ENCODE assay signal across 1 cellular context in the genomic region with DNA sequence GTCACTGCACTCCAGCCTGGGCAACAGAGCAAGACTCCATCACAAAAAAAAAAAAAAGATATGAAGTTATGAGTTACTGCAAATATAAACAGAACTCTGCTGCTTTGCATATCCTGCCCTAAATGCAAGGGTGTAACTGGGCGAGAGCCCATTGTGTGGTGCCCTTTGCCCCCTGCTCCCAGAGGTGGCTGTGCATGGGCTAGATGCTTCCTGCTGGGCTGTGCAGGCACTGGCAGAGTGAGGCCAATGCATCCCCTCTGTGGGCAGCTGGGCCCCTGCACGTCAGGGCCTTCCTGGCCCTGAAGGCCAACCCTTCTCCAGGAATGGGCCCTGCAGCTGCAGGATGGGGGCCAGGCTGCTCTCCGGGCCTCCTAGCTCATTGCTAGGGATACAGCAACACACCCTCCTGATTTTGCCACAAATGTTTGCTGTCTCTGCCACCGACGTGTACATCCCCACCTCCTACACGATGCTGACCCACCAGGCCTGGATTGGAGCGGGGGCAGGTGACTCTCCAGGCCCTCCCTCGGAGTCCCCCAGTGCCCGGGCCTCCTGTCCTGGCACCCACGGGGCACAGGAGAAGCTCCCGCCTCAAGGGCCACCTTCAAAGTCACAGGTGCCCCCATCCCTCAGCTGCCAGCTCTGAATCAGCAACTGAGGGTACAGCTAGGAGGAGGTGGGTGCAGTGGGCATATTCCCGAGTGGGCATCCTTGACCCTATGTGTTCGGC.
TF ChIP-seq lines count a peak whose summit lies in the region.

No MANE protein-coding gene starts in this region.

TF ChIP-seq in HepG2, 621 proteins besides CTCF, POLR2A, EP300 and RAD21:
- TF ChIP-seq PHF21A (CRISPR knock-in tag; IDR thresholded peaks at IDR 0.05), result no peak
- TF ChIP-seq FOXO1 (CRISPR knock-in tag; IDR thresholded peaks at IDR 0.05), result no peak
- TF ChIP-seq HNRNPL (IDR thresholded peaks at IDR 0.05; ENCODE audit: low read depth, low read length), result peak; percentile 63; the same call in 1 of the 2 replicates
- TF ChIP-seq ZNF768 (CRISPR knock-in tag; IDR thresholded peaks at IDR 0.05), result peak; percentile 52; the same call in 1 of the 2 replicates
- TF ChIP-seq, protein P1, sequence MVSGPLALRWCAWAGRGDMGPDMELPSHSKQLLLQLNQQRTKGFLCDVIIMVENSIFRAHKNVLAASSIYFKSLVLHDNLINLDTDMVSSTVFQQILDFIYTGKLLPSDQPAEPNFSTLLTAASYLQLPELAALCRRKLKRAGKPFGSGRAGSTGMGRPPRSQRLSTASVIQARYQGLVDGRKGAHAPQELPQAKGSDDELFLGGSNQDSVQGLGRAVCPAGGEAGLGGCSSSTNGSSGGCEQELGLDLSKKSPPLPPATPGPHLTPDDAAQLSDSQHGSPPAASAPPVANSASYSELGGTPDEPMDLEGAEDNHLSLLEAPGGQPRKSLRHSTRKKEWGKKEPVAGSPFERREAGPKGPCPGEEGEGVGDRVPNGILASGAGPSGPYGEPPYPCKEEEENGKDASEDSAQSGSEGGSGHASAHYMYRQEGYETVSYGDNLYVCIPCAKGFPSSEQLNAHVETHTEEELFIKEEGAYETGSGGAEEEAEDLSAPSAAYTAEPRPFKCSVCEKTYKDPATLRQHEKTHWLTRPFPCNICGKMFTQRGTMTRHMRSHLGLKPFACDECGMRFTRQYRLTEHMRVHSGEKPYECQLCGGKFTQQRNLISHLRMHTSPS (CRISPR knock-in tag; IDR thresholded peaks at IDR 0.05; ENCODE audit: low read depth), result peak; percentile 59; the same call in 1 of the 2 replicates
- peak; percentile 20; the same call in 1 of the 2 replicates for TF ChIP-seq HNF4G (IDR thresholded peaks at IDR 0.05; ENCODE audit: borderline replicate concordance, low read depth, low read length)
- no peak for TF ChIP-seq HNF4G (CRISPR knock-in tag; IDR thresholded peaks at IDR 0.05; ENCODE audit: borderline replicate concordance, low read depth)
- TF ChIP-seq, protein P2, sequence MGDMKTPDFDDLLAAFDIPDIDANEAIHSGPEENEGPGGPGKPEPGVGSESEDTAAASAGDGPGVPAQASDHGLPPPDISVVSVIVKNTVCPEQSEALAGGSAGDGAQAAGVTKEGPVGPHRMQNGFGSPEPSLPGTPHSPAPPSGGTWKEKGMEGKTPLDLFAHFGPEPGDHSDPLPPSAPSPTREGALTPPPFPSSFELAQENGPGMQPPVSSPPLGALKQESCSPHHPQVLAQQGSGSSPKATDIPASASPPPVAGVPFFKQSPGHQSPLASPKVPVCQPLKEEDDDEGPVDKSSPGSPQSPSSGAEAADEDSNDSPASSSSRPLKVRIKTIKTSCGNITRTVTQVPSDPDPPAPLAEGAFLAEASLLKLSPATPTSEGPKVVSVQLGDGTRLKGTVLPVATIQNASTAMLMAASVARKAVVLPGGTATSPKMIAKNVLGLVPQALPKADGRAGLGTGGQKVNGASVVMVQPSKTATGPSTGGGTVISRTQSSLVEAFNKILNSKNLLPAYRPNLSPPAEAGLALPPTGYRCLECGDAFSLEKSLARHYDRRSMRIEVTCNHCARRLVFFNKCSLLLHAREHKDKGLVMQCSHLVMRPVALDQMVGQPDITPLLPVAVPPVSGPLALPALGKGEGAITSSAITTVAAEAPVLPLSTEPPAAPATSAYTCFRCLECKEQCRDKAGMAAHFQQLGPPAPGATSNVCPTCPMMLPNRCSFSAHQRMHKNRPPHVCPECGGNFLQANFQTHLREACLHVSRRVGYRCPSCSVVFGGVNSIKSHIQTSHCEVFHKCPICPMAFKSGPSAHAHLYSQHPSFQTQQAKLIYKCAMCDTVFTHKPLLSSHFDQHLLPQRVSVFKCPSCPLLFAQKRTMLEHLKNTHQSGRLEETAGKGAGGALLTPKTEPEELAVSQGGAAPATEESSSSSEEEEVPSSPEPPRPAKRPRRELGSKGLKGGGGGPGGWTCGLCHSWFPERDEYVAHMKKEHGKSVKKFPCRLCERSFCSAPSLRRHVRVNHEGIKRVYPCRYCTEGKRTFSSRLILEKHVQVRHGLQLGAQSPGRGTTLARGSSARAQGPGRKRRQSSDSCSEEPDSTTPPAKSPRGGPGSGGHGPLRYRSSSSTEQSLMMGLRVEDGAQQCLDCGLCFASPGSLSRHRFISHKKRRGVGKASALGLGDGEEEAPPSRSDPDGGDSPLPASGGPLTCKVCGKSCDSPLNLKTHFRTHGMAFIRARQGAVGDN (CRISPR knock-in tag; IDR thresholded peaks at IDR 0.05), result peak; percentile 48
